ENCODE assay signal across 2 cellular contexts in the genomic region with DNA sequence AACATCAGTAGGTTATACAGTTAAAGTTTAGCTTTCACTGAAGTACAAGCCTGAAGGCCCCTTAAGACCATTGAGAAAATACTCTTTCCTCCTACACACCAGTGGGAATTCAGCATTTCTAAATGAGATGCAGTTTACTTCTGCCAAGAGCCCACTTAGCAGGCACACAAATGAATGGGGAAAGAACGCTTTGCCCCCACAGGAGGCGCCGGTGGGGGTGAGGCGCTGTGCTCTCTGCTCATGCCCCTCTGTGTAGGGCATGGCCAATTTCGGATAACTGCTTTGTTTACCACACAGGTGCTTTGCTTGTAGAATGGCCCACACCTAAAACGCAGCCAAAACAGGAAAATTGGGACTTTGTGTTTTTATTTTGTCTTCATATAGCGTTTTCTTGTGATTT.
TF ChIP-seq lines count a peak whose summit lies in the region.

No MANE protein-coding gene starts in this region.

TF ChIP-seq in SK-N-SH treated with all-trans-retinoic acid at 6 μM for 48 hours, 23 proteins besides CTCF, POLR2A, EP300 and RAD21:
- TF ChIP-seq ZFP3 (CRISPR knock-in tag; IDR thresholded peaks at IDR 0.05) (0 out of 2 replicates have a peak, but pooled peaks have one; percentile 1), SNAI2 (CRISPR knock-in tag; IDR thresholded peaks at IDR 0.05) (no peak)
TF ChIP-seq in SK-N-SH treated with all-trans-retinoic acid at 6 μM for 48 hours: peak in this region for 1.

TF ChIP-seq in SK-N-SH, 30 proteins besides CTCF, POLR2A, EP300 and RAD21:
- TF ChIP-seq TAF1 (IDR thresholded peaks at IDR 0.05; ENCODE audit: borderline replicate concordance, low read depth, low read length) (no peak), JUND (IDR thresholded peaks at IDR 0.05) (no peak)
